Comparison of ENCODE assay signal across 3 cellular contexts in the genomic region with DNA sequence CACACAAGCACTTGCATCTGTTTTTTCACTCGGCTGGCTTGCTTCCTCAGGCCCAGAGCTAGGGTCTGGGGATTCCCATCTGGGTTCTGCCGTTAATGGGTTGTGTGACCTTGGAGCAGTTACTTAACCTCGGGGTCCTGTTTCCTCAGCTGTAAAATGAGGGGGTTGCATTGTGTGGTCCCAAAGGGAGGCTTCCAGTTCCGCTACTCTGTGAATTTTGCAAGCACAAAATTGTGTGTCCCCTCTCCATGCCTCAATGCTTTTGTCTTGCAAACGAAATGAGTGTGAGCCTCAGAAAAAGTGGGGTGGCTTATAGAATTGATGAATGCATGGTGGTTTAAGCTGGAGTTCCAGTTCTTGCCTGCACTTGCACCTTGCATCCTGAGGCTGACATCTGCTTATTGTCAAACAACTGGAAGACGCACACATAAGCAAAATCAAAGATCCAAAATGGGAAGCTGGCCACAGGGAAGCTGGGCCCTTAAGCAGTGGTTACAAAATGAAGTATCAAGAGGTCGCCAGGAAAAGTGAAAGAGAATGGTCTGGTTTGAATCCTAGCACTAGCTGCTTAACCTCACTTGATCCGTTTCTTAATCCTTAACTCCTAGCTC.
TF ChIP-seq lines count a peak whose summit lies in the region.

No MANE protein-coding gene starts in this region.

TF ChIP-seq in liver, 16 proteins besides CTCF, POLR2A, EP300 and RAD21:
- TF ChIP-seq HNF4G (IDR thresholded peaks at IDR 0.05) (no peak), NR2F2 (IDR thresholded peaks at IDR 0.05) (peak; percentile 83), HNF4A (conservative IDR thresholded peaks at IDR 0.05) (no peak)

TF ChIP-seq in HepG2, 621 proteins besides CTCF, POLR2A, EP300 and RAD21:
- TF ChIP-seq TFAP4 (IDR thresholded peaks at IDR 0.05; ENCODE audit: borderline replicate concordance, low read depth) (no peak), TBP (CRISPR knock-in tag; IDR thresholded peaks at IDR 0.05) (no peak), RNF2 (conservative IDR thresholded peaks at IDR 0.05; ENCODE audit: low read depth) (no peak), ZNF839 (CRISPR knock-in tag; IDR thresholded peaks at IDR 0.05; ENCODE audit: borderline replicate concordance) (no peak), XBP1 (CRISPR knock-in tag; IDR thresholded peaks at IDR 0.05) (no peak), ZNF709 (CRISPR knock-in tag; IDR thresholded peaks at IDR 0.05) (no peak), RFXAP (CRISPR knock-in tag; IDR thresholded peaks at IDR 0.05; ENCODE audit: borderline replicate concordance) (no peak), MBNL3 (CRISPR knock-in tag; conservative IDR thresholded peaks at IDR 0.05) (no peak), PHB2 (IDR thresholded peaks at IDR 0.05; ENCODE audit: partially characterized antibody) (no peak), RARG (CRISPR knock-in tag; IDR thresholded peaks at IDR 0.05; ENCODE audit: low read depth) (no peak), ZEB1 (IDR thresholded peaks at IDR 0.05; ENCODE audit: insufficient replicate concordance, low read depth) (no peak)

TF ChIP-seq in H1, 55 proteins besides CTCF, POLR2A, EP300 and RAD21:
- no peak for TF ChIP-seq CTBP2 (IDR thresholded peaks at IDR 0.05; ENCODE audit: borderline replicate concordance, insufficient read depth, insufficient read length, low read length)
- no peak for TF ChIP-seq POU5F1 (IDR thresholded peaks at IDR 0.05; ENCODE audit: low read depth, low read length)
- TF ChIP-seq HDAC6 (IDR thresholded peaks at IDR 0.05; ENCODE audit: low read depth, low read length), result no peak
- TF ChIP-seq BACH1 (IDR thresholded peaks at IDR 0.05; ENCODE audit: low read length), result no peak
- no peak for TF ChIP-seq PHF8 (conservative IDR thresholded peaks at IDR 0.05; ENCODE audit: low read depth, low read length)
- TF ChIP-seq GTF2F1 (IDR thresholded peaks at IDR 0.05; ENCODE audit: borderline replicate concordance, low read depth, low read length), result no peak
- TF ChIP-seq RFX5 (IDR thresholded peaks at IDR 0.05; ENCODE audit: borderline replicate concordance, low read depth, low read length), result no peak
- no peak for TF ChIP-seq NRF1 (IDR thresholded peaks at IDR 0.05; ENCODE audit: low read depth, low read length)
- no peak for TF ChIP-seq SIX5 (IDR thresholded peaks at IDR 0.05; ENCODE audit: low read depth, low read length)
- TF ChIP-seq CEBPB (IDR thresholded peaks at IDR 0.05; ENCODE audit: low read depth, low read length), result no peak
TF ChIP-seq in H1: peak in this region for 0.
